In genomic region chr22:48258841-48259240, GRCh38 we compare ENCODE assay signal across 23 cellular contexts.
DNase-seq lines count a peak whose midpoint lies in the region; TF ChIP-seq lines count a peak whose summit lies in the region.
"Had no signal": no experiment of that assay in that cellular context is flagged by ENCODE, and none has a peak within 500 bp of the region (broad histone marks: within the 10 kb centered on the region; RNA-seq: fewer than 3 reads in every experiment).

No MANE protein-coding gene starts in this region.

- no CpG with 5 or more reads among the region's 9 CpGs for WGBS in H9 (ENCODE audit: extremely low coverage, insufficient read length, low lambda C conversion rate)

- peaks cover 11 to 26% of the 10 kb centered on the region in 2 experiments for H3K4me1 Mint-ChIP-seq in H9
- H3K4me1 Mint-ChIP-seq in activated CD4-positive, alpha-beta memory T cell treated with anti-CD3 and anti-CD28 coated beads for 36 hours (ENCODE audit: low read depth) = no peaks in the 10 kb centered on the region

- no peaks in the 10 kb centered on the region for H3K27me3 ChIP-seq in H9 (ENCODE audit: insufficient read depth, low read length)

- no peak overlapping the region for H3K4ac ChIP-seq in H9 (ENCODE audit: low read depth, low read length)

- H3K4me3 Mint-ChIP-seq in H9 = no peak overlapping the region
- no peak overlapping the region for H3K4me3 Mint-ChIP-seq in activated CD4-positive, alpha-beta memory T cell treated with anti-CD3 and anti-CD28 coated beads for 36 hours
- H3K4me3 Mint-ChIP-seq: B cell; CD8-positive, alpha-beta memory T cell had no signal

- peaks cover 11% of the 10 kb centered on the region for H3K27me3 Mint-ChIP-seq in H9 (ENCODE audit: low read depth)
- peaks cover 2% of the 10 kb centered on the region for H3K27me3 Mint-ChIP-seq in activated CD4-positive, alpha-beta memory T cell treated with anti-CD3 and anti-CD28 coated beads for 36 hours

- H2BK15ac ChIP-seq in H9 (ENCODE audit: low read depth, low read length) = no peak overlapping the region

- H3K9me3 ChIP-seq in H9 (ENCODE audit: control insufficient read depth, low read depth, low read length) = no peaks in the 10 kb centered on the region

- no peak overlapping the region for H3K27ac Mint-ChIP-seq in H9
- H3K27ac Mint-ChIP-seq in activated CD4-positive, alpha-beta memory T cell treated with anti-CD3 and anti-CD28 coated beads for 36 hours = no peak overlapping the region
- H3K27ac Mint-ChIP-seq: CD8-positive, alpha-beta memory T cell; IgD-negative memory B cell had no signal

- no peaks in the 10 kb centered on the region; the same call in 1 of the 2 replicates for H3K4me1 ChIP-seq in H9 (ENCODE audit: insufficient read depth, low read length)

- no peak overlapping the region for H2AFZ ChIP-seq in H9 (ENCODE audit: low read length)

- no peak overlapping the region for H3K27ac ChIP-seq in H9 (ENCODE audit: insufficient read length, low read depth, low read length)
- H3K27ac ChIP-seq: 22Rv1, C4-2B, SK-N-MC had no signal

- H2AK5ac ChIP-seq in H9 (ENCODE audit: insufficient read length, low read length) = no peak overlapping the region

- H2BK12ac ChIP-seq in H9 (ENCODE audit: insufficient read length, low read depth, low read length) = no peak overlapping the region

- TF ChIP-seq CTCF in H9 (conservative IDR thresholded peaks at IDR 0.05) = no peak

- H4K8ac ChIP-seq in H9 (replicated peaks; ENCODE audit: insufficient read length, low read depth, low read length) = no peak overlapping the region

- no peak overlapping the region for H2BK20ac ChIP-seq in H9 (ENCODE audit: low read depth, low read length, poor library complexity, severe bottlenecking)

- no peak overlapping the region for H3K56ac ChIP-seq in H9 (ENCODE audit: insufficient read length, low read depth, low read length)

- peak overlapping the region; percentile 76 for H2BK5ac ChIP-seq in H9 (ENCODE audit: insufficient read length, low read length)

- no peaks in the 10 kb centered on the region for H3K79me1 ChIP-seq in H9 (ENCODE audit: insufficient read depth, low read depth, low read length, poor library complexity, severe bottlenecking)

- no peak overlapping the region for H4K91ac ChIP-seq in H9 (ENCODE audit: insufficient read length, low read depth, low read length)

- H3K23ac ChIP-seq in H9 (ENCODE audit: insufficient read length, low read depth, low read length) = no peak overlapping the region

- H3K4me2 ChIP-seq in H9 (ENCODE audit: insufficient read depth, insufficient read length, low read length) = no peak overlapping the region

- H3K23me2 ChIP-seq in H9 (ENCODE audit: insufficient read length, low read depth, low read length, poor library complexity, severe bottlenecking) = no peaks in the 10 kb centered on the region

- H3K79me2 ChIP-seq in H9 (ENCODE audit: insufficient read depth, low read length) = no peaks in the 10 kb centered on the region

- intact Hi-C loops in posterior vena cava (cut with DNase I) = no loop called here
- intact Hi-C loops in activated CD4-positive, alpha-beta memory T cell treated with anti-CD3 and anti-CD28 coated beads for 36 hours (cut with micrococcal nuclease) = no loop called here

- DNase-seq in DMS 273 (lab: John Stamatoyannopoulos, UW; ENCODE audit: unreplicated experiment) = peak; percentile 56
- DNase-seq in DMS 273 treated with DMSO at 0.1 percent for 48 hours (lab: John Stamatoyannopoulos, UW) = no peak
- DNase-seq in H9 = no peak
- peak; percentile 59 to 80 for DNase-seq in cerebellar nuclear complex (lab: John Stamatoyannopoulos, UW)
- peak; percentile 45 for DNase-seq in posterior vena cava (ENCODE audit: low spot score)
- no peak for DNase-seq in pons (ENCODE audit: low spot score)
- no peak for DNase-seq in amygdala (lab: John Stamatoyannopoulos, UW)
- no peak for DNase-seq in activated CD4-positive, alpha-beta memory T cell treated with anti-CD3 and anti-CD28 coated beads for 36 hours
- DNase-seq: CD8-positive, alpha-beta memory T cell; NCI-H1048; NCI-H1417; NCI-H187; NCI-H2081 treated with DMSO at 0.1 percent for 48 hours; NCI-H2171; NCI-H226; NCI-H524 treated with DMSO at 0.1 percent for 48 hours; NCI-H774; SIG-M5 had no signal

- peaks cover 0 to 1% (median 0%) of the 10 kb centered on the region in 3 experiments; a peak in 1 of 7 replicates for H3K36me3 Mint-ChIP-seq in H9 (ENCODE audit: insufficient read depth in 1 of 3, low read depth in 3 of 3)
- no peaks in the 10 kb centered on the region for H3K36me3 Mint-ChIP-seq in activated CD4-positive, alpha-beta memory T cell treated with anti-CD3 and anti-CD28 coated beads for 36 hours
- H3K36me3 Mint-ChIP-seq: CD8-positive, alpha-beta memory T cell had no signal

- H4K5ac ChIP-seq in H9 (ENCODE audit: insufficient read length, low read depth, low read length) = no peak overlapping the region

- H3K9ac ChIP-seq in H9 (ENCODE audit: extremely low read depth, insufficient read length, low read length) = no peak overlapping the region

- no peak overlapping the region for H3K18ac ChIP-seq in H9 (ENCODE audit: insufficient read length, low read depth, low read length)

- H3K9me3 Mint-ChIP-seq in H9 = peaks cover 0 to 8% of the 10 kb centered on the region in 2 experiments; a peak in 1 of 5 replicates
- no peaks in the 10 kb centered on the region for H3K9me3 Mint-ChIP-seq in activated CD4-positive, alpha-beta memory T cell treated with anti-CD3 and anti-CD28 coated beads for 36 hours
- H3K9me3 Mint-ChIP-seq: IgD-negative memory B cell had no signal

- H2BK120ac ChIP-seq in H9 (ENCODE audit: low read depth, low read length, poor library complexity, severe bottlenecking) = no peak overlapping the region

- H3T11ph ChIP-seq in H9 (ENCODE audit: low read length) = no peak overlapping the region

- H4K20me1 ChIP-seq in H9 (ENCODE audit: control insufficient read depth, insufficient read depth, insufficient read length) = no peaks in the 10 kb centered on the region

- CTCF ChIA-PET in activated CD4-positive, alpha-beta memory T cell treated with anti-CD3 and anti-CD28 coated beads for 36 hours (lab: Charles Lee) = no interaction called here

- H3K14ac ChIP-seq in H9 (ENCODE audit: insufficient read depth, low read length) = no peak overlapping the region; the same call in 1 of the 2 replicates

- POLR2A ChIA-PET in activated CD4-positive, alpha-beta memory T cell treated with anti-CD3 and anti-CD28 coated beads for 36 hours (lab: Charles Lee) = no interaction called here

Comparison
In these comparisons a context has a peak if more than half of its experiments do, and no peak if none do; other contexts are left out.
1. DNase-seq: peak in DMS 273 (single experiment), cerebellar nuclear complex (2 of 2) and posterior vena cava (single experiment); none in DMS 273 treated with DMSO at 0.1 percent for 48 hours (single experiment), H9 (single experiment), pons (single experiment), amygdala (0 of 56) and activated CD4-positive, alpha-beta memory T cell treated with anti-CD3 and anti-CD28 coated beads for 36 hours (single experiment).